ENCODE assay signal across 1 cellular context in the genomic region with DNA sequence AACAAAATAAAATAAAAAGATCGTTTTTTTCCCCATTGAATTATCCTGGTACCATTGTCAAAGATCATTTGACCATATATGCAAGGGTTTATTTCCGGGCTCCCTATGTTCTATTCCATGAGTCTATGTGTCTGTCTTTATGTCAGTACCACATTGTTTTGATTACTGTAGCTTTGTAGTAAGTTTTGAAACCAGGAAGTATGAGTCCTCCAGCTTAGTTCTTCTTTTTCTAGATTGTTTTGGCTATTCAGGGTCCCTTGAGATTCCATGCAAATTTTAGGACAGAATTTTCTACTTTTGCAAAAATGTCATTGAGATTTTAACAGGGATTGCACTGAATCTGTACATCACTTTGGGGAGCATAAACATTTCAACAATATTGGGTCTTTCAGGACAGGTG.
TF ChIP-seq lines count a peak whose summit lies in the region.

No MANE protein-coding gene starts in this region.

TF ChIP-seq in K562, 482 proteins besides CTCF, POLR2A, EP300 and RAD21 (continued from another document and continues in another):
- TF ChIP-seq, protein P1, sequence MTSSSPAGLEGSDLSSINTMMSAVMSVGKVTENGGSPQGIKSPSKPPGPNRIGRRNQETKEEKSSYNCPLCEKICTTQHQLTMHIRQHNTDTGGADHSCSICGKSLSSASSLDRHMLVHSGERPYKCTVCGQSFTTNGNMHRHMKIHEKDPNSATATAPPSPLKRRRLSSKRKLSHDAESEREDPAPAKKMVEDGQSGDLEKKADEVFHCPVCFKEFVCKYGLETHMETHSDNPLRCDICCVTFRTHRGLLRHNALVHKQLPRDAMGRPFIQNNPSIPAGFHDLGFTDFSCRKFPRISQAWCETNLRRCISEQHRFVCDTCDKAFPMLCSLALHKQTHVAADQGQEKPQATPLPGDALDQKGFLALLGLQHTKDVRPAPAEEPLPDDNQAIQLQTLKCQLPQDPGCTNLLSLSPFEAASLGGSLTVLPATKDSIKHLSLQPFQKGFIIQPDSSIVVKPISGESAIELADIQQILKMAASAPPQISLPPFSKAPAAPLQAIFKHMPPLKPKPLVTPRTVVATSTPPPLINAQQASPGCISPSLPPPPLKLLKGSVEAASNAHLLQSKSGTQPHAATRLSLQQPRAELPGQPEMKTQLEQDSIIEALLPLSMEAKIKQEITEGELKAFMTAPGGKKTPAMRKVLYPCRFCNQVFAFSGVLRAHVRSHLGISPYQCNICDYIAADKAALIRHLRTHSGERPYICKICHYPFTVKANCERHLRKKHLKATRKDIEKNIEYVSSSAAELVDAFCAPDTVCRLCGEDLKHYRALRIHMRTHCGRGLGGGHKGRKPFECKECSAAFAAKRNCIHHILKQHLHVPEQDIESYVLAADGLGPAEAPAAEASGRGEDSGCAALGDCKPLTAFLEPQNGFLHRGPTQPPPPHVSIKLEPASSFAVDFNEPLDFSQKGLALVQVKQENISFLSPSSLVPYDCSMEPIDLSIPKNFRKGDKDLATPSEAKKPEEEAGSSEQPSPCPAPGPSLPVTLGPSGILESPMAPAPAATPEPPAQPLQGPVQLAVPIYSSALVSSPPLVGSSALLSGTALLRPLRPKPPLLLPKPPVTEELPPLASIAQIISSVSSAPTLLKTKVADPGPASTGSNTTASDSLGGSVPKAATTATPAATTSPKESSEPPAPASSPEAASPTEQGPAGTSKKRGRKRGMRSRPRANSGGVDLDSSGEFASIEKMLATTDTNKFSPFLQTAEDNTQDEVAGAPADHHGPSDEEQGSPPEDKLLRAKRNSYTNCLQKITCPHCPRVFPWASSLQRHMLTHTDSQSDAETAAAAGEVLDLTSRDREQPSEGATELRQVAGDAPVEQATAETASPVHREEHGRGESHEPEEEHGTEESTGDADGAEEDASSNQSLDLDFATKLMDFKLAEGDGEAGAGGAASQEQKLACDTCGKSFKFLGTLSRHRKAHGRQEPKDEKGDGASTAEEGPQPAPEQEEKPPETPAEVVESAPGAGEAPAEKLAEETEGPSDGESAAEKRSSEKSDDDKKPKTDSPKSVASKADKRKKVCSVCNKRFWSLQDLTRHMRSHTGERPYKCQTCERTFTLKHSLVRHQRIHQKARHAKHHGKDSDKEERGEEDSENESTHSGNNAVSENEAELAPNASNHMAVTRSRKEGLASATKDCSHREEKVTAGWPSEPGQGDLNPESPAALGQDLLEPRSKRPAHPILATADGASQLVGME (CRISPR knock-in tag; IDR thresholded peaks at IDR 0.05): no peak
- TF ChIP-seq ZFX (CRISPR knock-in tag; IDR thresholded peaks at IDR 0.05) (no peak), MCM3 (IDR thresholded peaks at IDR 0.05) (no peak), ELF1 (tag; IDR thresholded peaks at IDR 0.05) (peak; percentile 62; the same call in 1 of the 2 replicates), SLC30A9 (CRISPR knock-in tag; IDR thresholded peaks at IDR 0.05) (no peak), ADNP (tag; IDR thresholded peaks at IDR 0.05) (peak; percentile 27; the same call in 1 of the 2 replicates), SREBF1 (IDR thresholded peaks at IDR 0.05; ENCODE audit: borderline replicate concordance, low read depth, low read length) (no peak), DACH1 (IDR thresholded peaks at IDR 0.05; ENCODE audit: partially characterized antibody) (no peak), NCOA1 (IDR thresholded peaks at IDR 0.05; ENCODE audit: low read depth) (no peak), MYNN (IDR thresholded peaks at IDR 0.05) (no peak), MYNN (CRISPR knock-in tag; IDR thresholded peaks at IDR 0.05) (no peak), ZNF3 (CRISPR knock-in tag; IDR thresholded peaks at IDR 0.05) (no peak), NBN (IDR thresholded peaks at IDR 0.05; ENCODE audit: low read depth) (no peak), PHTF2 (CRISPR knock-in tag; IDR thresholded peaks at IDR 0.05) (no peak), BCL6 (CRISPR knock-in tag; IDR thresholded peaks at IDR 0.05) (no peak), XRCC5 (IDR thresholded peaks at IDR 0.05; ENCODE audit: low read depth, low read length) (no peak), MCM5 (IDR thresholded peaks at IDR 0.05; ENCODE audit: low read depth) (no peak), DNMT1 (IDR thresholded peaks at IDR 0.05) (no peak), ZNF780A (CRISPR knock-in tag; IDR thresholded peaks at IDR 0.05) (no peak), ZNF766 (CRISPR knock-in tag; conservative IDR thresholded peaks at IDR 0.05) (no peak), DDX20 (tag; IDR thresholded peaks at IDR 0.05; ENCODE audit: low read depth) (no peak), TRIM24 (IDR thresholded peaks at IDR 0.05) (0 out of 4 replicates have a peak, but pooled peaks of 1 of the 2 experiments have one; percentile 32), PHB2 (IDR thresholded peaks at IDR 0.05; ENCODE audit: low read depth) (no peak), SRSF3 (IDR thresholded peaks at IDR 0.05; ENCODE audit: insufficient read depth, low read length) (no peak), TRIM28 (IDR thresholded peaks at IDR 0.05) (peak; percentile 82), SMARCA5 (IDR thresholded peaks at IDR 0.05) (peak; percentile 57; the same call in 1 of the 2 replicates)
- TF ChIP-seq, protein P2, sequence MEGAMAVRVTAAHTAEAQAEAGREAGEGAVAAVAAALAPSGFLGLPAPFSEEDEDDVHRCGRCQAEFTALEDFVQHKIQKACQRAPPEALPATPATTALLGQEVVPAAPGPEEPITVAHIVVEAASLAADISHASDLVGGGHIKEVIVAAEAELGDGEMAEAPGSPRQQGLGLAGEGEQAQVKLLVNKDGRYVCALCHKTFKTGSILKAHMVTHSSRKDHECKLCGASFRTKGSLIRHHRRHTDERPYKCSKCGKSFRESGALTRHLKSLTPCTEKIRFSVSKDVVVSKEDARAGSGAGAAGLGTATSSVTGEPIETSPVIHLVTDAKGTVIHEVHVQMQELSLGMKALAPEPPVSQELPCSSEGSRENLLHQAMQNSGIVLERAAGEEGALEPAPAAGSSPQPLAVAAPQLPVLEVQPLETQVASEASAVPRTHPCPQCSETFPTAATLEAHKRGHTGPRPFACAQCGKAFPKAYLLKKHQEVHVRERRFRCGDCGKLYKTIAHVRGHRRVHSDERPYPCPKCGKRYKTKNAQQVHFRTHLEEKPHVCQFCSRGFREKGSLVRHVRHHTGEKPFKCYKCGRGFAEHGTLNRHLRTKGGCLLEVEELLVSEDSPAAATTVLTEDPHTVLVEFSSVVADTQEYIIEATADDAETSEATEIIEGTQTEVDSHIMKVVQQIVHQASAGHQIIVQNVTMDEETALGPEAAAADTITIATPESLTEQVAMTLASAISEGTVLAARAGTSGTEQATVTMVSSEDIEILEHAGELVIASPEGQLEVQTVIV (CRISPR knock-in tag; IDR thresholded peaks at IDR 0.05; ENCODE audit: borderline replicate concordance): no peak
- TF ChIP-seq, protein P3, sequence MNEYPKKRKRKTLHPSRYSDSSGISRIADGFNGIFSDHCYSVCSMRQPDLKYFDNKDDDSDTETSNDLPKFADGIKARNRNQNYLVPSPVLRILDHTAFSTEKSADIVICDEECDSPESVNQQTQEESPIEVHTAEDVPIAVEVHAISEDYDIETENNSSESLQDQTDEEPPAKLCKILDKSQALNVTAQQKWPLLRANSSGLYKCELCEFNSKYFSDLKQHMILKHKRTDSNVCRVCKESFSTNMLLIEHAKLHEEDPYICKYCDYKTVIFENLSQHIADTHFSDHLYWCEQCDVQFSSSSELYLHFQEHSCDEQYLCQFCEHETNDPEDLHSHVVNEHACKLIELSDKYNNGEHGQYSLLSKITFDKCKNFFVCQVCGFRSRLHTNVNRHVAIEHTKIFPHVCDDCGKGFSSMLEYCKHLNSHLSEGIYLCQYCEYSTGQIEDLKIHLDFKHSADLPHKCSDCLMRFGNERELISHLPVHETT (CRISPR knock-in tag; conservative IDR thresholded peaks at IDR 0.05 in 1 of 2, IDR thresholded peaks at IDR 0.05 in 1 of 2): no peak
- TF ChIP-seq, protein P4, sequence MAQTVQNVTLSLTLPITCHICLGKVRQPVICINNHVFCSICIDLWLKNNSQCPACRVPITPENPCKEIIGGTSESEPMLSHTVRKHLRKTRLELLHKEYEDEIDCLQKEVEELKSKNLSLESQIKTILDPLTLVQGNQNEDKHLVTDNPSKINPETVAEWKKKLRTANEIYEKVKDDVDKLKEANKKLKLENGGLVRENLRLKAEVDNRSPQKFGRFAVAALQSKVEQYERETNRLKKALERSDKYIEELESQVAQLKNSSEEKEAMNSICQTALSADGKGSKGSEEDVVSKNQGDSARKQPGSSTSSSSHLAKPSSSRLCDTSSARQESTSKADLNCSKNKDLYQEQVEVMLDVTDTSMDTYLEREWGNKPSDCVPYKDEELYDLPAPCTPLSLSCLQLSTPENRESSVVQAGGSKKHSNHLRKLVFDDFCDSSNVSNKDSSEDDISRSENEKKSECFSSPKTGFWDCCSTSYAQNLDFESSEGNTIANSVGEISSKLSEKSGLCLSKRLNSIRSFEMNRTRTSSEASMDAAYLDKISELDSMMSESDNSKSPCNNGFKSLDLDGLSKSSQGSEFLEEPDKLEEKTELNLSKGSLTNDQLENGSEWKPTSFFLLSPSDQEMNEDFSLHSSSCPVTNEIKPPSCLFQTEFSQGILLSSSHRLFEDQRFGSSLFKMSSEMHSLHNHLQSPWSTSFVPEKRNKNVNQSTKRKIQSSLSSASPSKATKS (CRISPR knock-in tag; IDR thresholded peaks at IDR 0.05): no peak
- TF ChIP-seq, protein P5, sequence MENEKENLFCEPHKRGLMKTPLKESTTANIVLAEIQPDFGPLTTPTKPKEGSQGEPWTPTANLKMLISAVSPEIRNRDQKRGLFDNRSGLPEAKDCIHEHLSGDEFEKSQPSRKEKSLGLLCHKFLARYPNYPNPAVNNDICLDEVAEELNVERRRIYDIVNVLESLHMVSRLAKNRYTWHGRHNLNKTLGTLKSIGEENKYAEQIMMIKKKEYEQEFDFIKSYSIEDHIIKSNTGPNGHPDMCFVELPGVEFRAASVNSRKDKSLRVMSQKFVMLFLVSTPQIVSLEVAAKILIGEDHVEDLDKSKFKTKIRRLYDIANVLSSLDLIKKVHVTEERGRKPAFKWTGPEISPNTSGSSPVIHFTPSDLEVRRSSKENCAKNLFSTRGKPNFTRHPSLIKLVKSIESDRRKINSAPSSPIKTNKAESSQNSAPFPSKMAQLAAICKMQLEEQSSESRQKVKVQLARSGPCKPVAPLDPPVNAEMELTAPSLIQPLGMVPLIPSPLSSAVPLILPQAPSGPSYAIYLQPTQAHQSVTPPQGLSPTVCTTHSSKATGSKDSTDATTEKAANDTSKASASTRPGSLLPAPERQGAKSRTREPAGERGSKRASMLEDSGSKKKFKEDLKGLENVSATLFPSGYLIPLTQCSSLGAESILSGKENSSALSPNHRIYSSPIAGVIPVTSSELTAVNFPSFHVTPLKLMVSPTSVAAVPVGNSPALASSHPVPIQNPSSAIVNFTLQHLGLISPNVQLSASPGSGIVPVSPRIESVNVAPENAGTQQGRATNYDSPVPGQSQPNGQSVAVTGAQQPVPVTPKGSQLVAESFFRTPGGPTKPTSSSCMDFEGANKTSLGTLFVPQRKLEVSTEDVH (IDR thresholded peaks at IDR 0.05; ENCODE audit: low read depth, partially characterized antibody): no peak
- TF ChIP-seq, protein P6, sequence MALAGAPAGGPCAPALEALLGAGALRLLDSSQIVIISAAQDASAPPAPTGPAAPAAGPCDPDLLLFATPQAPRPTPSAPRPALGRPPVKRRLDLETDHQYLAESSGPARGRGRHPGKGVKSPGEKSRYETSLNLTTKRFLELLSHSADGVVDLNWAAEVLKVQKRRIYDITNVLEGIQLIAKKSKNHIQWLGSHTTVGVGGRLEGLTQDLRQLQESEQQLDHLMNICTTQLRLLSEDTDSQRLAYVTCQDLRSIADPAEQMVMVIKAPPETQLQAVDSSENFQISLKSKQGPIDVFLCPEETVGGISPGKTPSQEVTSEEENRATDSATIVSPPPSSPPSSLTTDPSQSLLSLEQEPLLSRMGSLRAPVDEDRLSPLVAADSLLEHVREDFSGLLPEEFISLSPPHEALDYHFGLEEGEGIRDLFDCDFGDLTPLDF (CRISPR knock-in tag; IDR thresholded peaks at IDR 0.05): no peak
- TF ChIP-seq, protein P7, sequence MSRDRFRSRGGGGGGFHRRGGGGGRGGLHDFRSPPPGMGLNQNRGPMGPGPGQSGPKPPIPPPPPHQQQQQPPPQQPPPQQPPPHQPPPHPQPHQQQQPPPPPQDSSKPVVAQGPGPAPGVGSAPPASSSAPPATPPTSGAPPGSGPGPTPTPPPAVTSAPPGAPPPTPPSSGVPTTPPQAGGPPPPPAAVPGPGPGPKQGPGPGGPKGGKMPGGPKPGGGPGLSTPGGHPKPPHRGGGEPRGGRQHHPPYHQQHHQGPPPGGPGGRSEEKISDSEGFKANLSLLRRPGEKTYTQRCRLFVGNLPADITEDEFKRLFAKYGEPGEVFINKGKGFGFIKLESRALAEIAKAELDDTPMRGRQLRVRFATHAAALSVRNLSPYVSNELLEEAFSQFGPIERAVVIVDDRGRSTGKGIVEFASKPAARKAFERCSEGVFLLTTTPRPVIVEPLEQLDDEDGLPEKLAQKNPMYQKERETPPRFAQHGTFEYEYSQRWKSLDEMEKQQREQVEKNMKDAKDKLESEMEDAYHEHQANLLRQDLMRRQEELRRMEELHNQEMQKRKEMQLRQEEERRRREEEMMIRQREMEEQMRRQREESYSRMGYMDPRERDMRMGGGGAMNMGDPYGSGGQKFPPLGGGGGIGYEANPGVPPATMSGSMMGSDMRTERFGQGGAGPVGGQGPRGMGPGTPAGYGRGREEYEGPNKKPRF (IDR thresholded peaks at IDR 0.05; ENCODE audit: low read depth, low read length): no peak
- TF ChIP-seq, protein P8, sequence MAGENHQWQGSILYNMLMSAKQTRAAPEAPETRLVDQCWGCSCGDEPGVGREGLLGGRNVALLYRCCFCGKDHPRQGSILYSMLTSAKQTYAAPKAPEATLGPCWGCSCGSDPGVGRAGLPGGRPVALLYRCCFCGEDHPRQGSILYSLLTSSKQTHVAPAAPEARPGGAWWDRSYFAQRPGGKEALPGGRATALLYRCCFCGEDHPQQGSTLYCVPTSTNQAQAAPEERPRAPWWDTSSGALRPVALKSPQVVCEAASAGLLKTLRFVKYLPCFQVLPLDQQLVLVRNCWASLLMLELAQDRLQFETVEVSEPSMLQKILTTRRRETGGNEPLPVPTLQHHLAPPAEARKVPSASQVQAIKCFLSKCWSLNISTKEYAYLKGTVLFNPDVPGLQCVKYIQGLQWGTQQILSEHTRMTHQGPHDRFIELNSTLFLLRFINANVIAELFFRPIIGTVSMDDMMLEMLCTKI (IDR thresholded peaks at IDR 0.05; ENCODE audit: partially characterized antibody): no peak
- TF ChIP-seq, protein P9, sequence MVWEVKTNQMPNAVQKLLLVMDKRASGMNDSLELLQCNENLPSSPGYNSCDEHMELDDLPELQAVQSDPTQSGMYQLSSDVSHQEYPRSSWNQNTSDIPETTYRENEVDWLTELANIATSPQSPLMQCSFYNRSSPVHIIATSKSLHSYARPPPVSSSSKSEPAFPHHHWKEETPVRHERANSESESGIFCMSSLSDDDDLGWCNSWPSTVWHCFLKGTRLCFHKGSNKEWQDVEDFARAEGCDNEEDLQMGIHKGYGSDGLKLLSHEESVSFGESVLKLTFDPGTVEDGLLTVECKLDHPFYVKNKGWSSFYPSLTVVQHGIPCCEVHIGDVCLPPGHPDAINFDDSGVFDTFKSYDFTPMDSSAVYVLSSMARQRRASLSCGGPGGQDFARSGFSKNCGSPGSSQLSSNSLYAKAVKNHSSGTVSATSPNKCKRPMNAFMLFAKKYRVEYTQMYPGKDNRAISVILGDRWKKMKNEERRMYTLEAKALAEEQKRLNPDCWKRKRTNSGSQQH (CRISPR knock-in tag; IDR thresholded peaks at IDR 0.05): no peak
- TF ChIP-seq, protein P10, sequence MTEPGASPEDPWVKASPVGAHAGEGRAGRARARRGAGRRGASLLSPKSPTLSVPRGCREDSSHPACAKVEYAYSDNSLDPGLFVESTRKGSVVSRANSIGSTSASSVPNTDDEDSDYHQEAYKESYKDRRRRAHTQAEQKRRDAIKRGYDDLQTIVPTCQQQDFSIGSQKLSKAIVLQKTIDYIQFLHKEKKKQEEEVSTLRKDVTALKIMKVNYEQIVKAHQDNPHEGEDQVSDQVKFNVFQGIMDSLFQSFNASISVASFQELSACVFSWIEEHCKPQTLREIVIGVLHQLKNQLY (CRISPR knock-in tag; conservative IDR thresholded peaks at IDR 0.05): no peak
